ENCODE assay signal across 8 cellular contexts in the genomic region with DNA sequence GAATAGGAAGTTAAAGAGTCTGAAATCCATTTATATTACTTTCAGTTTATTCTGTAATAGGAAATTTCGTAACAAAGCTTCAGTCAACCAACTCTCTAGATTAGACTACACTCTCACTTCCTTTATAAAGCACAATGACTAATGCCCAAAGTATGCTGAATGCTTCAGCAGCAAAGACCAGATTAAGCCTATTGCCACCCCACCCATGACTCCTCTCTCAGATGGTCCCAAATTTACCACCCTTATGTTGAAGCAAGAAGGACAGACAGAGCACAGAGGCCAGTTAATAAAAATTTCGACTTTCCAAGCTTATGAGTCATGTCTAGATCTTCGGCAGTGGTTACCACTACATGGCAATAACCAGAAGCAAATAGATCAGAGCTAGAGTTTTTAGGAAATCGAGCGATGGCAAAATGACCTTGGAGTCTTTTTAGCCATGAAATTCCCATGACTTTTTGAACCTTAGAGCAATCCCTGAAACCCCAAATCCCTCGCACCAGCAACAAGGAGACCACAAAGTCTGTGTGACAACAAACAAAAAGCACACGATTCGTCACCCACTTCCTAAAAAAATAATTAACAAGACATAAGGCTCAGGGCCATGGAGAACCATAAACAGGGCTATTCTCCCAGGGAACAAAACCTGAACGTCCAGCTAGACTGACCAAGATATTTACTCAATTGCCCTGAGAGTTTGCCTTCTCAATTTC.
A peak's percentile ranks its signal among the peaks of the same experiment; 100 is the strongest.
DNase-seq lines count a peak whose midpoint lies in the region; ATAC-seq and TF ChIP-seq lines count a peak whose summit lies in the region.

No MANE protein-coding gene starts in this region.

- H3K9me3 ChIP-seq in esophagus muscularis mucosa, result no peaks in the 10 kb centered on the region
- H3K9me3 ChIP-seq in uterus, result no peaks in the 10 kb centered on the region

- H3K36me3 ChIP-seq in esophagus muscularis mucosa (no peaks in the 10 kb centered on the region), uterus (no peaks in the 10 kb centered on the region)

- intact Hi-C loops in esophagus muscularis mucosa (cut with DNase I), result no loop called here
- intact Hi-C loops in uterus (cut with DNase I; ENCODE audit: low total_unique reads), result no loop called here

- peak overlapping the region in 3 of 4 donors; percentile 23 to 59 (median 23) for H3K27ac ChIP-seq in esophagus muscularis mucosa (replicated peaks in 1 of 4)
- no peak overlapping the region for H3K27ac ChIP-seq in uterus

- DNase-seq in MV-4-11 (lab: John Stamatoyannopoulos, UW) (peak; percentile 98), esophagus muscularis mucosa (ENCODE audit: extremely low spot score) (no peak), skeletal muscle cell (ENCODE audit: low read depth) (peak; percentile 44), HEK293T (ENCODE audit: extremely low spot score) (no peak), NCI-H1694 treated with DMSO at 0.1 percent for 48 hours (lab: John Stamatoyannopoulos, UW) (no peak), NCI-H1694 (lab: John Stamatoyannopoulos, UW) (no peak), uterus (no peak)

- WGBS in esophagus muscularis mucosa, result 51% methylated on average over 9 of the region's 9 CpGs

- POLR2A ChIA-PET in HEK293T (lab: Yijun Ruan, JAX), result no interaction called here

- peak; percentile 87 for ATAC-seq in GM18868 (IDR thresholded peaks at IDR 0.05; ENCODE audit: unreplicated experiment)

- TF ChIP-seq CTCF in esophagus muscularis mucosa (IDR thresholded peaks at IDR 0.05) (no peak), uterus (IDR thresholded peaks at IDR 0.05) (no peak)

- no peak overlapping the region for H3K4me3 ChIP-seq in esophagus muscularis mucosa
- no peak overlapping the region for H3K4me3 ChIP-seq in skeletal muscle cell (ENCODE audit: low read depth, low read length)
- H3K4me3 ChIP-seq in uterus, result no peak overlapping the region

- TF ChIP-seq POLR2A in esophagus muscularis mucosa (IDR thresholded peaks at IDR 0.05; ENCODE audit: low read depth), result no peak
- no peak for TF ChIP-seq POLR2A in uterus (IDR thresholded peaks at IDR 0.05)

- CTCF ChIA-PET in HEK293T (lab: Yijun Ruan, JAX), result no interaction called here

- H3K27me3 ChIP-seq in esophagus muscularis mucosa (no peaks in the 10 kb centered on the region), uterus (no peaks in the 10 kb centered on the region)

- H3K4me1 ChIP-seq in esophagus muscularis mucosa (peaks cover 0 to 10% (median 0%) of the 10 kb centered on the region in 4 donors), uterus (no peaks in the 10 kb centered on the region)

- no peak for TF ChIP-seq EP300 in esophagus muscularis mucosa (IDR thresholded peaks at IDR 0.05)

TF ChIP-seq in HEK293T, 16 proteins besides CTCF, POLR2A, EP300 and RAD21:
- TF ChIP-seq LEF1 (IDR thresholded peaks at IDR 0.05; ENCODE audit: borderline replicate concordance) (no peak), FOXK2 (IDR thresholded peaks at IDR 0.05) (no peak), BHLHE40 (IDR thresholded peaks at IDR 0.05; ENCODE audit: borderline replicate concordance) (no peak), CTBP1 (IDR thresholded peaks at IDR 0.05; ENCODE audit: borderline replicate concordance) (no peak), FOXM1 (IDR thresholded peaks at IDR 0.05; ENCODE audit: borderline replicate concordance) (no peak), TARDBP (IDR thresholded peaks at IDR 0.05) (no peak)

Comparison
In these comparisons a context has a peak if more than half of its experiments do, and no peak if none do; other contexts are left out.
1. DNase-seq: peak in MV-4-11 (single experiment) and skeletal muscle cell (single experiment); none in esophagus muscularis mucosa (single experiment), HEK293T (single experiment), NCI-H1694 treated with DMSO at 0.1 percent for 48 hours (single experiment), NCI-H1694 (single experiment) and uterus (0 of 2).
2. H3K27ac ChIP-seq: peak in esophagus muscularis mucosa (3 of 4); none in uterus (0 of 2).